In the genomic region with DNA sequence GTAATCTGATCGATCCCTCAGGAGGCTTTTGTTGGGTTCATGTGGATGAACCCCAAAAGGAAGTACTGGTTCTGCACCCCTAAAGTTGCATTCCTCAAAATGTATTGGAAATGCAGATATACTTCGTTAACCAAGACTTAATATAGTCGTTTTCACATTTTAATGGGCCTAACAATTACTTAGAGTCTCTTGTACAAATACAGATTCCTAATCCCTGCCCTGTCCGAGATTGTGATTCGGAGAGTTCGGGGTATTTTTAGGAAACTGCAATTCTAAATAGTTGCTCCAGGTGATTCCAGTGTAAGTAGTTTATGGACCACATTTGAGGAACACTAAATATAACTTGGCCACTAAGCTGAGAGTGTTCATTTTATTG, we compare ENCODE assay signal across 8 cellular contexts. TPM values are rescaled to one million over a fixed set of nuclear protein-coding genes. Genes with fewer than 3 reads are reported as not detected.
DNase-seq lines count a peak whose midpoint lies in the region; ATAC-seq, FAIRE-seq and TF ChIP-seq lines count a peak whose summit lies in the region.

No MANE protein-coding gene starts in this region.

- H3K36me3 ChIP-seq in sigmoid colon = peaks cover 0 to 26% (median 12%) of the 10 kb centered on the region in 4 donors

- CTCF ChIA-PET in RWPE1 (lab: Yijun Ruan, JAX) = no interaction called here

- no peak for DNase-seq in GM12865 (ENCODE audit: low read depth)
- DNase-seq in RWPE1 (ENCODE audit: low spot score) = no peak
- DNase-seq in fibroblast of mammary gland (ENCODE audit: low read depth) = no peak
- no peak for DNase-seq in sigmoid colon
- no peak for DNase-seq in cortex of kidney (lab: John Stamatoyannopoulos, UW)
- no peak for DNase-seq in NCI-H1417 treated with DMSO at 0.1 percent for 48 hours (lab: John Stamatoyannopoulos, UW)
- no peak for DNase-seq in urothelium cell line (ENCODE audit: low spot score)

- no peak for ATAC-seq in GM19452 (IDR thresholded peaks at IDR 0.05; ENCODE audit: unreplicated experiment)

- intact Hi-C loops in sigmoid colon (cut with DNase I) = loop anchor here (5.0 kb wide), 1 partner anchor 117 kb away; a partner anchor contains a TSS

- no peak for TF ChIP-seq POLR2A in sigmoid colon (IDR thresholded peaks at IDR 0.05)

- H3K27ac ChIP-seq in RWPE1 = peak overlapping the region; percentile 95
- peak overlapping the region; percentile 83 to 89 (median 88) for H3K27ac ChIP-seq in sigmoid colon

- no peak for FAIRE-seq in urothelium cell line (lab: Jason Lieb, UNC)

- TF ChIP-seq CTCF in GM12865 (IDR thresholded peaks at IDR 0.05; ENCODE audit: insufficient read depth, low read depth, low read length, missing control alignments) (no peak), RWPE1 (conservative IDR thresholded peaks at IDR 0.05; ENCODE audit: low read depth) (no peak), fibroblast of mammary gland (conservative IDR thresholded peaks at IDR 0.05; ENCODE audit: control insufficient read depth, insufficient read depth, low read depth, low read length) (no peak), sigmoid colon (IDR thresholded peaks at IDR 0.05) (no peak)

- 4 to 17% methylated on average over 6 of the region's 6 CpGs for WGBS in sigmoid colon, 2 donors

- H3K4me3 ChIP-seq in GM12865 (ENCODE audit: low read depth, low read length) = peak overlapping the region; percentile 85
- H3K4me3 ChIP-seq in fibroblast of mammary gland (ENCODE audit: control insufficient read depth, low read depth, low read length) = peak overlapping the region; percentile 98
- peak overlapping the region; percentile 75 to 88 (median 80) for H3K4me3 ChIP-seq in sigmoid colon

- H3K9me3 ChIP-seq in sigmoid colon = no peaks in the 10 kb centered on the region

- POLR2A ChIA-PET in RWPE1 (lab: Yijun Ruan, JAX; ENCODE audit: low non-redundant PET) = no interaction called here

- peaks cover 0 to 24% (median 17%) of the 10 kb centered on the region in 4 donors for H3K4me1 ChIP-seq in sigmoid colon

- no peak for TF ChIP-seq EP300 in sigmoid colon (IDR thresholded peaks at IDR 0.05)

- H3K27me3 ChIP-seq in sigmoid colon = no peaks in the 10 kb centered on the region

RNA-seq across cellular contexts. Expression of a gene that starts 0.8 kb away (rescaled TPM):
- total RNA-seq in sigmoid colon = 10 to 100 TPM; 10.5 to 14.3 (median 12.8) TPM
- 1 to 10 TPM; 7.8 to 9.0 (median 8.0) TPM for polyA plus RNA-seq in sigmoid colon
